27 cellular contexts compared by ENCODE assay signal in the genomic region with DNA sequence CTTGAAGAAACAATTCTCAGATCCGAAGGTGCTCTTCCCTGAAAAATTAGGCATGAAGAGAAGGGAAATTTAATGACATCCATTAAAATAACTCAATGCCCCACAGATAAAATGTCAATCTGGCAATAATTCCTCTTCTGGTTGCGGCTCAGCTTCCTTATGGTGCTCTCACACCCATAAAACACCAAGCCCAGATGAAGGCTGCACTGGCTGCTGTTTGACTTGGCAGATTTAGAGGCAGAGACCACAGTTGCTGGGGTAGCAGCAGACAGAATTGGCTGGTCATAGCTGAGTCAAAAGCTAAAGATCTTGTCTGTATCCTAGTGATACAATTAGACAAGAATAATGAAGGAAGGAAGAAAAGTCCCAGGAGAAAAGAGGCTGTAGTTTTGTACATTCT.
"Had no signal": no experiment of that assay in that cellular context is flagged by ENCODE, and none has a peak within 500 bp of the region (broad histone marks: within the 10 kb centered on the region; RNA-seq: fewer than 3 reads in every experiment).

No MANE protein-coding gene starts in this region.

- FAIRE-seq: keratinocyte had no signal

- DNase-seq: activated CD4-positive, alpha-beta T cell treated with anti-CD3 and anti-CD28 coated beads for 4 hours; activated CD4-positive, alpha-beta T cell treated with anti-CD3 and anti-CD28 coated beads, Interleukin-2, amount 50 U/mL, for 48 hours; activated CD8-positive, alpha-beta memory T cell treated with anti-CD3 and anti-CD28 coated beads for 24 hours; activated effector memory CD4-positive, alpha-beta T cell treated with anti-CD3 and anti-CD28 coated beads, Interleukin-2, amount 50 U/mL, for 16 hours; activated naive CD4-positive, alpha-beta T cell treated with anti-CD3 and anti-CD28 coated beads for 36 hours; activated naive CD8-positive, alpha-beta T cell treated with anti-CD3 and anti-CD28 coated beads for 36 hours; adrenal gland; brain microvascular endothelial cell; dorsolateral prefrontal cortex; effector memory CD4-positive, alpha-beta T cell; left cardiac atrium; natural killer cell; occipital lobe; spleen; stimulated activated naive CD4-positive, alpha-beta T cell had no signal

- H3K9ac ChIP-seq: neural progenitor cell, parathyroid adenoma had no signal

- H3K27ac Mint-ChIP-seq: activated naive CD4-positive, alpha-beta T cell treated with anti-CD3 and anti-CD28 coated beads for 36 hours; activated naive CD8-positive, alpha-beta T cell treated with anti-CD3 and anti-CD28 coated beads for 36 hours; memory B cell; natural killer cell; neural progenitor cell; T-helper 2 cell treated with Interferon-gamma antibody and Interleukin-4, amounts not matched to agents 5 μg/mL and 100 μg/mL, for 36 hours had no signal

- H3K4me2 ChIP-seq: hepatocyte, neural progenitor cell had no signal

- H3K4me3 Mint-ChIP-seq: activated naive CD4-positive, alpha-beta T cell treated with anti-CD3 and anti-CD28 coated beads for 36 hours; activated naive CD8-positive, alpha-beta T cell treated with anti-CD3 and anti-CD28 coated beads for 36 hours; memory B cell; natural killer cell; neural progenitor cell; T-helper 2 cell treated with Interferon-gamma antibody and Interleukin-4, amounts not matched to agents 5 μg/mL and 100 μg/mL, for 36 hours had no signal

- H3K9me3 Mint-ChIP-seq: activated naive CD4-positive, alpha-beta T cell treated with anti-CD3 and anti-CD28 coated beads for 36 hours; activated naive CD8-positive, alpha-beta T cell treated with anti-CD3 and anti-CD28 coated beads for 36 hours; neural progenitor cell; T-helper 2 cell treated with Interferon-gamma antibody and Interleukin-4, amounts not matched to agents 5 μg/mL and 100 μg/mL, for 36 hours had no signal

- H3K27me3 ChIP-seq: adrenal gland, ascending aorta, brain microvascular endothelial cell, dorsolateral prefrontal cortex, gastroesophageal sphincter, hepatocyte, neural progenitor cell, right atrium auricular region, spleen, suprapubic skin, tibial nerve had no signal

- H3K36me3 ChIP-seq: adrenal gland, ascending aorta, brain microvascular endothelial cell, gastroesophageal sphincter, neural progenitor cell, right atrium auricular region, spleen, suprapubic skin, tibial nerve had no signal

- H2AFZ ChIP-seq: hepatocyte, neural progenitor cell, parathyroid adenoma had no signal

- H3K36me3 Mint-ChIP-seq: activated naive CD8-positive, alpha-beta T cell treated with anti-CD3 and anti-CD28 coated beads for 36 hours; memory B cell; natural killer cell; neural progenitor cell had no signal

- H3K9me3 ChIP-seq: adrenal gland, ascending aorta, right atrium auricular region, suprapubic skin had no signal

- H3K27me3 Mint-ChIP-seq: memory B cell had no signal

- ATAC-seq: gastroesophageal sphincter, left cardiac atrium, natural killer cell had no signal

- H3K27ac ChIP-seq: adrenal gland, ascending aorta, brain microvascular endothelial cell, coronary artery, dorsolateral prefrontal cortex, gastroesophageal sphincter, hepatocyte, neural progenitor cell, parathyroid adenoma, right atrium auricular region, spleen, suprapubic skin, tibial nerve had no signal

- H3K4me1 ChIP-seq: adrenal gland, ascending aorta, gastroesophageal sphincter, neural progenitor cell, parathyroid adenoma, right atrium auricular region, spleen, suprapubic skin, tibial nerve had no signal

- H3K4me1 Mint-ChIP-seq: activated naive CD8-positive, alpha-beta T cell treated with anti-CD3 and anti-CD28 coated beads for 36 hours; memory B cell; natural killer cell; neural progenitor cell had no signal

- H3K4me3 ChIP-seq: adrenal gland, ascending aorta, coronary artery, dorsolateral prefrontal cortex, gastroesophageal sphincter, hepatocyte, neural progenitor cell, right atrium auricular region, spleen, suprapubic skin, tibial nerve had no signal

- H3K79me2 ChIP-seq: hepatocyte, parathyroid adenoma had no signal
